Comparison of ENCODE assay signal across 8 cellular contexts in genomic region chr2:28366496-28367282, GRCh38. TPM values are rescaled to one million over a fixed set of nuclear protein-coding genes. Genes with fewer than 3 reads are reported as not detected.
DNase-seq lines count a peak whose midpoint lies in the region; ATAC-seq and TF ChIP-seq lines count a peak whose summit lies in the region.

No MANE protein-coding gene starts in this region.

- H3K9me3 ChIP-seq in GM23248 (ENCODE audit: low read depth) (no peaks in the 10 kb centered on the region), HAP-1 (no peaks in the 10 kb centered on the region)

- H3K27me3 ChIP-seq in GM23248 (replicated peaks; ENCODE audit: insufficient read depth) (no peaks in the 10 kb centered on the region), HAP-1 (ENCODE audit: low read depth) (no peaks in the 10 kb centered on the region)

- H3K4me2 ChIP-seq in GM23248 (ENCODE audit: unreplicated experiment), result no peak overlapping the region

- no peak overlapping the region for H3K4me3 ChIP-seq in GM23248
- no peak overlapping the region for H3K4me3 ChIP-seq in HAP-1
- no peak overlapping the region for H3K4me3 ChIP-seq in foreskin fibroblast (ENCODE audit: low read depth in 1 of 2, low read length in 2 of 2)

- DNase-seq in Calu3, result peak; percentile 70
- DNase-seq in SIG-M5 (lab: John Stamatoyannopoulos, UW), result peak; percentile 64
- peak; percentile 35 for DNase-seq in activated naive CD8-positive, alpha-beta T cell treated with anti-CD3 and anti-CD28 coated beads for 36 hours
- DNase-seq in naive thymus-derived CD8-positive, alpha-beta T cell, result peak in 9 of 10 donors; percentile 31 to 77 (median 60)
- DNase-seq in GM23248, result no peak
- DNase-seq in HAP-1 (ENCODE audit: low spot score in 2 of 2), result no peak
- no peak for DNase-seq in foreskin fibroblast

- peak overlapping the region; percentile 54 for H3K27ac Mint-ChIP-seq in Calu3 (ENCODE audit: unreplicated experiment)
- peak overlapping the region; percentile 74 for H3K27ac Mint-ChIP-seq in activated naive CD8-positive, alpha-beta T cell treated with anti-CD3 and anti-CD28 coated beads for 36 hours
- H3K27ac Mint-ChIP-seq in naive thymus-derived CD8-positive, alpha-beta T cell, result peak overlapping the region in 9 of 10 donors; percentile 66 to 93 (median 84)

- no peak overlapping the region for H3K27ac ChIP-seq in GM23248

- H3K36me3 Mint-ChIP-seq in Calu3 (ENCODE audit: insufficient read depth, unreplicated experiment), result peaks cover 5% of the 10 kb centered on the region
- H3K36me3 Mint-ChIP-seq in activated naive CD8-positive, alpha-beta T cell treated with anti-CD3 and anti-CD28 coated beads for 36 hours, result no peaks in the 10 kb centered on the region
- no peaks in the 10 kb centered on the region for H3K36me3 Mint-ChIP-seq in naive thymus-derived CD8-positive, alpha-beta T cell

- no peaks in the 10 kb centered on the region for H3K36me3 ChIP-seq in GM23248 (ENCODE audit: low read depth)
- H3K36me3 ChIP-seq in HAP-1 (replicated peaks), result no peaks in the 10 kb centered on the region

- H3K27me3 Mint-ChIP-seq in Calu3 (ENCODE audit: unreplicated experiment), result no peaks in the 10 kb centered on the region
- peaks cover 13% of the 10 kb centered on the region for H3K27me3 Mint-ChIP-seq in activated naive CD8-positive, alpha-beta T cell treated with anti-CD3 and anti-CD28 coated beads for 36 hours
- peaks cover 0 to 19% (median 3%) of the 10 kb centered on the region in 5 donors for H3K27me3 Mint-ChIP-seq in naive thymus-derived CD8-positive, alpha-beta T cell

- peak; percentile 94 to 97 for ATAC-seq in naive thymus-derived CD8-positive, alpha-beta T cell
- no peak for ATAC-seq in GM21360 (IDR thresholded peaks at IDR 0.05; ENCODE audit: unreplicated experiment)

- peaks cover 73% of the 10 kb centered on the region for H3K4me1 Mint-ChIP-seq in Calu3 (ENCODE audit: low read depth, unreplicated experiment)
- H3K4me1 Mint-ChIP-seq in activated naive CD8-positive, alpha-beta T cell treated with anti-CD3 and anti-CD28 coated beads for 36 hours, result peaks cover 40% of the 10 kb centered on the region
- peaks cover 29 to 70% (median 51%) of the 10 kb centered on the region in 4 donors for H3K4me1 Mint-ChIP-seq in naive thymus-derived CD8-positive, alpha-beta T cell

- intact Hi-C loops in Calu3 (cut with micrococcal nuclease; ENCODE audit: unreplicated experiment), result no loop called here

- no peaks in the 10 kb centered on the region for H3K9me3 Mint-ChIP-seq in Calu3 (ENCODE audit: low read depth, unreplicated experiment)
- H3K9me3 Mint-ChIP-seq in activated naive CD8-positive, alpha-beta T cell treated with anti-CD3 and anti-CD28 coated beads for 36 hours, result no peaks in the 10 kb centered on the region
- peaks cover 0 to 4% (median 0%) of the 10 kb centered on the region in 9 donors for H3K9me3 Mint-ChIP-seq in naive thymus-derived CD8-positive, alpha-beta T cell

- 84 to 86% methylated on average over 18 to 19 of the region's 19 CpGs for WGBS in GM23248 (ENCODE audit: low coverage in 1 of 2, low lambda C conversion rate in 2 of 2, missing lambda C conversion rate in 2 of 2), 2 experiments

- TF ChIP-seq CTCF in Calu3 (IDR thresholded peaks at IDR 0.05; ENCODE audit: unreplicated experiment), result no peak
- TF ChIP-seq CTCF in foreskin fibroblast (IDR thresholded peaks at IDR 0.05; ENCODE audit: low read depth, low read length), result no peak

- H2AFZ ChIP-seq in GM23248, result no peak overlapping the region

- H3K4me1 ChIP-seq in GM23248 (ENCODE audit: insufficient read depth) (no peaks in the 10 kb centered on the region), HAP-1 (no peaks in the 10 kb centered on the region)

- POLR2A ChIA-PET in naive thymus-derived CD8-positive, alpha-beta T cell (lab: Charles Lee), result interaction anchor here (1.2 kb wide), 2 partner anchors 12 to 13 kb away, joined by 3 read pairs; no protein-coding TSS in a partner anchor

- no peaks in the 10 kb centered on the region for H3F3A ChIP-seq in GM23248 (ENCODE audit: insufficient read depth)

- no peaks in the 10 kb centered on the region for H4K20me1 ChIP-seq in GM23248 (ENCODE audit: insufficient read depth)

- CTCF ChIA-PET in Calu3 (lab: Charles Lee), result interaction anchor here (0.6 to 1.2 kb wide), 3 partner anchors 16 to 24 kb away, joined by 3 to 4 read pairs (median 3); no protein-coding TSS in a partner anchor

- no peak overlapping the region for H3K9ac ChIP-seq in GM23248

- BruUV-seq in Calu3 (replicated peaks; lab: Mats Ljungman, UMichigan), result TSS peak; percentile 85

- no peak overlapping the region for H3K4me3 Mint-ChIP-seq in Calu3 (ENCODE audit: low read depth, unreplicated experiment)
- peak overlapping the region; percentile 70 for H3K4me3 Mint-ChIP-seq in activated naive CD8-positive, alpha-beta T cell treated with anti-CD3 and anti-CD28 coated beads for 36 hours
- peak overlapping the region; percentile 66 to 94 (median 84) for H3K4me3 Mint-ChIP-seq in naive thymus-derived CD8-positive, alpha-beta T cell

- in situ Hi-C loops in GM23248 (cut with MboI), result no loop called here
- in situ Hi-C loops in HAP-1 (cut with MboI; ENCODE audit: low sequenced_read_pairs), result no loop called here

- H3K9me2 ChIP-seq in GM23248 (ENCODE audit: insufficient read depth), result no peaks in the 10 kb centered on the region

- no peaks in the 10 kb centered on the region for H3K79me2 ChIP-seq in GM23248 (ENCODE audit: insufficient read depth)

RNA-seq across cellular contexts. Expression of gene FOSL2, which starts 26.0 kb away (rescaled TPM):
- total RNA-seq in Calu3 (2022), result 53.7 and 57.3 TPM in 2 replicates
- 10 to 100 TPM; 32.5 to 39.4 TPM for total RNA-seq in activated naive CD8-positive, alpha-beta T cell treated with anti-CD3 and anti-CD28 coated beads for 36 hours
- total RNA-seq in naive thymus-derived CD8-positive, alpha-beta T cell, result 1 to 10 TPM; 1.2 to 1.6 TPM
- 1 to 10 TPM in 1 of 3 donors, under 1 TPM in 2; 0.46 to 6.5 (median 0.85) TPM for polyA plus RNA-seq in naive thymus-derived CD8-positive, alpha-beta T cell
- total RNA-seq in GM23248 (2014; rRNA removed; shearing (Covaris generic)), result 78.0 and 83.5 TPM in 2 replicates
- 42.4 and 45.0 TPM in 2 replicates for polyA plus RNA-seq in GM23248 (2016; fragmentation: Nextera tagmentation; extraction: Ambion mirVana)

Comparison
In these comparisons a context has a peak if more than half of its experiments do, and no peak if none do; other contexts are left out.
1. DNase-seq: peak in Calu3 (single experiment), SIG-M5 (single experiment), activated naive CD8-positive, alpha-beta T cell treated with anti-CD3 and anti-CD28 coated beads for 36 hours (single experiment) and naive thymus-derived CD8-positive, alpha-beta T cell (9 of 10); none in GM23248 (single experiment), HAP-1 (0 of 2) and foreskin fibroblast (0 of 2).
2. RNA of gene FOSL2, which starts 26.0 kb away (total RNA-seq): 78.0 to 83.5 TPM in GM23248, 53.7 to 57.3 TPM in Calu3 and 32.5 to 39.4 TPM in activated naive CD8-positive, alpha-beta T cell treated with anti-CD3 and anti-CD28 coated beads for 36 hours; 1.2 to 1.6 TPM in naive thymus-derived CD8-positive, alpha-beta T cell; every median in the first group is over 10 times any median in the second.
3. Peak in every context shown above with its lines, with median percentiles within 50 percentile points of each other: H3K27ac Mint-ChIP-seq.